Comparison of ENCODE assay signal across 1 cellular context in genomic region chr7:70585071-70585470, GRCh38.
TF ChIP-seq lines count a peak whose summit lies in the region.

No MANE protein-coding gene starts in this region.

TF ChIP-seq in GM23338, 12 proteins besides CTCF, POLR2A, EP300 and RAD21 (continued from another document):
- TF ChIP-seq ZNF462 (CRISPR knock-in tag; IDR thresholded peaks at IDR 0.05) (no peak), EZH2 (IDR thresholded peaks at IDR 0.05; ENCODE audit: low read depth, unreplicated experiment) (no peak), POLR2AphosphoS5 (IDR thresholded peaks at IDR 0.05; ENCODE audit: low read depth) (no peak), NANOG (IDR thresholded peaks at IDR 0.05; ENCODE audit: borderline replicate concordance) (no peak), REST (IDR thresholded peaks at IDR 0.05; ENCODE audit: unreplicated experiment) (no peak), STAT1 (IDR thresholded peaks at IDR 0.05; ENCODE audit: unreplicated experiment) (no peak), CREB1 (CRISPR knock-in tag; IDR thresholded peaks at IDR 0.05; ENCODE audit: low read depth) (no peak), ZNF114 (CRISPR knock-in tag; IDR thresholded peaks at IDR 0.05) (no peak)
